ENCODE assay signal across 26 cellular contexts in genomic region chr13:34765446-34766180, GRCh38.
"Had no signal": no experiment of that assay in that cellular context is flagged by ENCODE, and none has a peak within 500 bp of the region (broad histone marks: within the 10 kb centered on the region; RNA-seq: fewer than 3 reads in every experiment).

No MANE protein-coding gene starts in this region.

- H3K4me3 ChIP-seq: MG63, SJSA1, SK-N-MC had no signal

- H3K27ac ChIP-seq: SJSA1, SK-N-MC had no signal

- H3K4me1 ChIP-seq: SJSA1 had no signal

- H3K36me3 ChIP-seq: MG63, SJSA1 had no signal

- H3K27me3 ChIP-seq: MG63, SJSA1 had no signal

- H3K9me3 ChIP-seq: MG63, SJSA1 had no signal

- DNase-seq: IMR-90, Karpas-422, KG1, MG63, NCI-H1092, NCI-H1105 treated with DMSO at 0.1 percent for 48 hours, NCI-H1417 treated with DMSO at 0.1 percent for 48 hours, NCI-H146, NCI-H1694 treated with DMSO at 0.1 percent for 48 hours, NCI-H1930, NCI-H2081, NCI-H2107, NCI-H226, NCI-H446, NCI-H510A, NCI-H524 treated with DMSO at 0.1 percent for 48 hours, NCI-H69, NCI-H774, PC-3, SHP77 treated with DMSO at 0.1 percent for 48 hours, SW 1271 had no signal

- ATAC-seq: HepG2, Panc1, PC-3, Right ventricle myocardium inferior had no signal
